Comparison of ENCODE assay signal across 8 cellular contexts in genomic region chr5:67268233-67269011, GRCh38.
DNase-seq lines count a peak whose midpoint lies in the region; ATAC-seq, FAIRE-seq and TF ChIP-seq lines count a peak whose summit lies in the region.

No MANE protein-coding gene starts in this region.

- H3K79me2 ChIP-seq in astrocyte (ENCODE audit: insufficient read depth, low read length) = no peaks in the 10 kb centered on the region

- peak; percentile 96 for FAIRE-seq in astrocyte (lab: Jason Lieb, UNC)

- no peak for TF ChIP-seq CTCF in astrocyte (IDR thresholded peaks at IDR 0.05; ENCODE audit: insufficient read depth, low read depth, low read length)

- no peak overlapping the region for H3K27ac Mint-ChIP-seq in astrocyte (ENCODE audit: unreplicated experiment)

- H3K36me3 ChIP-seq in astrocyte (ENCODE audit: insufficient read depth, low read length) = no peaks in the 10 kb centered on the region

- peaks cover 26% of the 10 kb centered on the region for H3K4me1 ChIP-seq in astrocyte (ENCODE audit: insufficient read depth, low read length)

- no peaks in the 10 kb centered on the region for H3K27me3 ChIP-seq in astrocyte (ENCODE audit: insufficient read depth, low read length)

- DNase-seq in HuH-7 (ENCODE audit: low spot score) = peak; percentile 37
- peak; percentile 91 for DNase-seq in astrocyte (ENCODE audit: low read depth)
- DNase-seq in inferior parietal cortex (ENCODE audit: extremely low spot score) = peak; percentile 95
- no peak for DNase-seq in stimulated activated CD8-positive, alpha-beta memory T cell treated with anti-CD3 and anti-CD28 coated beads, Interleukin-4, amount 100 ng/mL, for 48 hours
- no peak for DNase-seq in GF-D8 (lab: John Stamatoyannopoulos, UW)

- peak overlapping the region; percentile 84 for H3K4me2 ChIP-seq in astrocyte (ENCODE audit: low read length)

- no peak overlapping the region for H3K4me3 Mint-ChIP-seq in astrocyte (ENCODE audit: unreplicated experiment)

- no peaks in the 10 kb centered on the region for H3K36me3 Mint-ChIP-seq in astrocyte (ENCODE audit: low read depth, unreplicated experiment)

- peaks cover 2% of the 10 kb centered on the region for H3K27me3 Mint-ChIP-seq in astrocyte (ENCODE audit: low read depth, unreplicated experiment)

- H3K9me3 Mint-ChIP-seq in astrocyte (ENCODE audit: unreplicated experiment) = no peaks in the 10 kb centered on the region

- peak overlapping the region; percentile 32 for H3K4me3 ChIP-seq in astrocyte (ENCODE audit: insufficient read depth, low read depth, low read length)
- H3K4me3 ChIP-seq in skin epidermis = no peak overlapping the region

- ATAC-seq in GM19463 (IDR thresholded peaks at IDR 0.05; ENCODE audit: unreplicated experiment) (no peak), GM21423 (IDR thresholded peaks at IDR 0.05; ENCODE audit: unreplicated experiment) (no peak)

- H2AFZ ChIP-seq in astrocyte (ENCODE audit: low read depth, low read length) = peak overlapping the region; percentile 65

- H3K9me3 ChIP-seq in astrocyte (ENCODE audit: insufficient read depth, low read depth, low read length) = no peaks in the 10 kb centered on the region

- H3K27ac ChIP-seq in astrocyte (ENCODE audit: low read depth, low read length) (peak overlapping the region; percentile 78), skin epidermis (peak overlapping the region in 15 of 21 experiments; percentile 26 to 89 (median 62))

- no peaks in the 10 kb centered on the region for H4K20me1 ChIP-seq in astrocyte (ENCODE audit: insufficient read depth, low read length)

- H3K9ac ChIP-seq in astrocyte (ENCODE audit: low read length) = peak overlapping the region; percentile 61

- no peaks in the 10 kb centered on the region for H3K4me1 Mint-ChIP-seq in astrocyte (ENCODE audit: low read depth, unreplicated experiment)

Comparison
In these comparisons a context has a peak if more than half of its experiments do, and no peak if none do; other contexts are left out.
1. DNase-seq: peak in HuH-7 (single experiment), astrocyte (single experiment) and inferior parietal cortex (single experiment); none in stimulated activated CD8-positive, alpha-beta memory T cell treated with anti-CD3 and anti-CD28 coated beads, Interleukin-4, amount 100 ng/mL, for 48 hours (single experiment) and GF-D8 (single experiment).